Comparison of ENCODE assay signal across 22 cellular contexts in genomic region chr22:31933406-31933805, GRCh38. TPM values are rescaled to one million over a fixed set of nuclear protein-coding genes. Genes with fewer than 3 reads are reported as not detected.
DNase-seq lines count a peak whose midpoint lies in the region; ATAC-seq, FAIRE-seq and TF ChIP-seq lines count a peak whose summit lies in the region.
"Had no signal": no experiment of that assay in that cellular context is flagged by ENCODE, and none has a peak within 500 bp of the region (broad histone marks: within the 10 kb centered on the region; RNA-seq: fewer than 3 reads in every experiment).

No MANE protein-coding gene starts in this region.

- H3K9me3 ChIP-seq in HepG2 (ENCODE audit: low read length) (no peaks in the 10 kb centered on the region), spleen (no peaks in the 10 kb centered on the region)
- H3K9me3 ChIP-seq: A549, Caco-2 had no signal

- BruUV-seq in HepG2 (replicated peaks; lab: Mats Ljungman, UMichigan), result no TSS peak

- 88% methylated on average over 4 of the region's 6 CpGs for WGBS in HepG2 (ENCODE audit: low lambda C conversion rate)
- WGBS in spleen, 5 donors, result 92 to 96% (median 96%) methylated on average over 6 of the region's 6 CpGs

- no peak overlapping the region for H3K9ac ChIP-seq in HepG2 (ENCODE audit: insufficient read depth, low read depth, low read length)

- H3K36me3 Mint-ChIP-seq in chondrocyte (ENCODE audit: low read depth) (no peaks in the 10 kb centered on the region), glutamatergic neuron (ENCODE audit: unreplicated experiment) (no peaks in the 10 kb centered on the region)

- H3K27ac ChIP-seq in HepG2 (ENCODE audit: extremely low read length, insufficient read depth, low read length) (no peak overlapping the region), spleen (no peak overlapping the region)
- H3K27ac ChIP-seq: 22Rv1, A549, C4-2B had no signal

- H3K4me1 Mint-ChIP-seq in chondrocyte (ENCODE audit: low read depth), result no peaks in the 10 kb centered on the region
- H3K4me1 Mint-ChIP-seq in glutamatergic neuron (ENCODE audit: low read depth, unreplicated experiment), result peaks cover 9% of the 10 kb centered on the region
- H3K4me1 Mint-ChIP-seq: IgD-negative memory B cell had no signal

- H3K4me3 ChIP-seq in HepG2 (replicated peaks in 1 of 3; ENCODE audit: insufficient read depth in 1 of 3, low read depth in 2 of 3, low read length in 3 of 3) (no peak overlapping the region), spleen (no peak overlapping the region)
- H3K4me3 ChIP-seq: A549 had no signal

- no peaks in the 10 kb centered on the region for H3K79me2 ChIP-seq in HepG2 (ENCODE audit: insufficient read depth, low read length)

- H2AFZ ChIP-seq in HepG2 (ENCODE audit: low read length), result no peak overlapping the region

- H3K27ac Mint-ChIP-seq in chondrocyte (ENCODE audit: unreplicated experiment) (no peak overlapping the region), glutamatergic neuron (ENCODE audit: unreplicated experiment) (no peak overlapping the region)
- H3K27ac Mint-ChIP-seq: CD4-positive, alpha-beta T cell; IgD-negative memory B cell had no signal

- DNase-seq in D341Med (ENCODE audit: low spot score) (peak; percentile 17), chondrocyte (ENCODE audit: low spot score) (peak; percentile 56), HepG2 (ENCODE audit: low spot score) (no peak), spleen (peak; percentile 30), glutamatergic neuron (no peak)
- DNase-seq: AML-193; Caco-2; CD4-positive, alpha-beta T cell; DMS153; DMS79; GDM1; HCEC 1CT; KG1 had no signal

- peaks cover 1% of the 10 kb centered on the region for H3K27me3 Mint-ChIP-seq in chondrocyte (ENCODE audit: low read depth)
- peaks cover 2% of the 10 kb centered on the region for H3K27me3 Mint-ChIP-seq in glutamatergic neuron (ENCODE audit: unreplicated experiment)
- H3K27me3 Mint-ChIP-seq: CD4-positive, alpha-beta T cell had no signal

- in situ Hi-C loops in HepG2 (cut with HindIII; ENCODE audit: extremely low pct_ligation_motif_present, low pct_unique_long_range_greater_than_20kb), result no loop called here

- H3K36me3 ChIP-seq in HepG2 (replicated peaks in 1 of 2; ENCODE audit: control insufficient read depth in 1 of 2, insufficient read depth in 2 of 2, low read length in 2 of 2) (no peaks in the 10 kb centered on the region), spleen (no peaks in the 10 kb centered on the region)

- intact Hi-C loops in HepG2 (cut with micrococcal nuclease; ENCODE audit: unreplicated experiment) (no loop called here), spleen (cut with DNase I; ENCODE audit: low total_unique reads) (no loop called here)

- H3K4me1 ChIP-seq in HepG2 (ENCODE audit: insufficient read depth, low read length) (peaks cover 39% of the 10 kb centered on the region), spleen (peaks cover 0 to 14% (median 2%) of the 10 kb centered on the region in 6 donors)
- H3K4me1 ChIP-seq: A549, Caco-2 had no signal

- H3K4me3 Mint-ChIP-seq in chondrocyte (ENCODE audit: unreplicated experiment) (no peak overlapping the region), glutamatergic neuron (ENCODE audit: unreplicated experiment) (no peak overlapping the region)
- H3K4me3 Mint-ChIP-seq: CD4-positive, alpha-beta T cell; IgD-negative memory B cell had no signal

- ATAC-seq in HepG2 (no peak), GM21529 (IDR thresholded peaks at IDR 0.05; ENCODE audit: unreplicated experiment) (no peak), GM19395 (IDR thresholded peaks at IDR 0.05; ENCODE audit: unreplicated experiment) (no peak)
- ATAC-seq: A549 had no signal

- TF ChIP-seq POLR2A in HepG2 (IDR thresholded peaks at IDR 0.05; ENCODE audit: insufficient read depth in 1 of 2, low read depth in 2 of 2, low read length in 2 of 2), result no peak
- no peak for TF ChIP-seq POLR2A in spleen (IDR thresholded peaks at IDR 0.05)

- TF ChIP-seq CTCF in chondrocyte (IDR thresholded peaks at IDR 0.05) (no peak), HepG2 (CRISPR knock-in tag; IDR thresholded peaks at IDR 0.05) (no peak), spleen (IDR thresholded peaks at IDR 0.05 in 8 of 11, conservative IDR thresholded peaks at IDR 0.05 in 3 of 11) (no peak), glutamatergic neuron (IDR thresholded peaks at IDR 0.05; ENCODE audit: partially characterized antibody, unreplicated experiment) (no peak)

- no peak overlapping the region for H3K4me2 ChIP-seq in HepG2 (ENCODE audit: low read depth, low read length)
- H3K4me2 ChIP-seq: A549 had no signal

- H4K20me1 ChIP-seq in HepG2 (ENCODE audit: insufficient read depth, low read length), result no peaks in the 10 kb centered on the region

- no peak for FAIRE-seq in HepG2 (lab: Jason Lieb, UNC)
- FAIRE-seq: A549, GM12892, GM18507, H54 had no signal

- TF ChIP-seq EP300 in HepG2 (IDR thresholded peaks at IDR 0.05; ENCODE audit: low read depth in 2 of 2, low read length in 2 of 2) (no peak), HepG2 (CRISPR knock-in tag; IDR thresholded peaks at IDR 0.05; ENCODE audit: borderline replicate concordance) (no peak)

- no peak for TF ChIP-seq RAD21 in HepG2 (CRISPR knock-in tag; IDR thresholded peaks at IDR 0.05)

- CTCF ChIA-PET in HepG2 (lab: Yijun Ruan, JAX; ENCODE audit: low intra/inter-chr PET ratio, low total read pairs), result no interaction called here

- H3K9me3 Mint-ChIP-seq in chondrocyte (ENCODE audit: low read depth), result no peaks in the 10 kb centered on the region
- peaks cover 2% of the 10 kb centered on the region for H3K9me3 Mint-ChIP-seq in glutamatergic neuron (ENCODE audit: unreplicated experiment)
- H3K9me3 Mint-ChIP-seq: CD4-positive, alpha-beta T cell; IgD-negative memory B cell had no signal

- POLR2A ChIA-PET in HepG2 (lab: Yijun Ruan, JAX), result interaction anchor here (1.5 to 2.1 kb wide), 2 partner anchors 12 to 16 kb away, joined by 4 read pairs; partner anchors contain the start of gene YWHAH

- H3K27me3 ChIP-seq in HepG2 (ENCODE audit: control insufficient read depth in 1 of 2, insufficient read depth in 2 of 2, low read length in 2 of 2), result peaks cover 0 to 16% of the 10 kb centered on the region in 2 experiments; a peak in 3 of 5 replicates
- H3K27me3 ChIP-seq in spleen (replicated peaks in 1 of 7), result no peaks in the 10 kb centered on the region

TF ChIP-seq in HepG2, 621 proteins besides CTCF, POLR2A, EP300 and RAD21:
- TF ChIP-seq ZNF629 (CRISPR knock-in tag; conservative IDR thresholded peaks at IDR 0.05) (peak; percentile 85), NCOA1 (CRISPR knock-in tag; IDR thresholded peaks at IDR 0.05) (no peak), ZMYM3 (CRISPR knock-in tag; IDR thresholded peaks at IDR 0.05) (0 out of 2 replicates have a peak, but pooled peaks have one; percentile 24), ZNF776 (CRISPR knock-in tag; IDR thresholded peaks at IDR 0.05) (no peak), ZNF234 (CRISPR knock-in tag; conservative IDR thresholded peaks at IDR 0.05) (no peak)
TF ChIP-seq in HepG2: peak in this region for 2.

RNA-seq across cellular contexts. Expression of gene YWHAH, which starts 10.9 kb away (rescaled TPM):
- total RNA-seq in chondrocyte (179 to 223 TPM (median 218 TPM) in 3 replicates), HepG2 (2016; rRNA removed; fragmentation: Illumina TruSeq; extraction: Trizol) (92.7 and 112 TPM in 2 replicates), spleen (100 to 1,000 TPM in 3 of 7 donors, 10 to 100 TPM in 4; 77.3 to 130 (median 95.3) TPM), glutamatergic neuron (ENCODE audit: unreplicated experiment) (250 TPM)
- 20.0 and 24.6 TPM in 2 replicates for total RNA-seq in HepG2 (2016; cell fraction: cytosol; rRNA removed; fragmentation: Illumina TruSeq; extraction: Trizol; ENCODE audit: low read depth)
- 93.8 and 101 TPM in 2 replicates for total RNA-seq in HepG2 (2016; cell fraction: insoluble cytoplasmic fraction; rRNA removed; fragmentation: Illumina TruSeq; extraction: Trizol)
- 56.3 and 62.2 TPM in 2 replicates for total RNA-seq in HepG2 (2016; cell fraction: membrane; rRNA removed; fragmentation: Illumina TruSeq; extraction: Trizol)
- total RNA-seq in HepG2 (2016; cell fraction: nucleus; rRNA removed; fragmentation: Illumina TruSeq; extraction: Trizol), result 30.2 and 35.4 TPM in 2 replicates
- polyA plus RNA-seq in HepG2 (2011; rRNA removed) (35.6 and 40.9 TPM in 2 replicates), spleen (10 to 100 TPM; 34.2 to 62.8 (median 57.1) TPM)
- polyA plus RNA-seq in HepG2 (2011; cell fraction: cytosol; rRNA removed), result 38.6 and 45.7 TPM in 2 replicates
- polyA plus RNA-seq in HepG2 (2011; cell fraction: nucleus; rRNA removed), result 17.5 and 20.3 TPM in 2 replicates
- 78.8 and 95.2 TPM in 2 replicates for polyA plus RNA-seq in HepG2 (2012)
- 19.0 and 24.6 TPM in 2 replicates for polyA plus RNA-seq in HepG2 (2016; cell fraction: cytosol; fragmentation: Illumina TruSeq; extraction: Trizol; ENCODE audit: low read depth)
- polyA plus RNA-seq in HepG2 (2016; cell fraction: insoluble cytoplasmic fraction; fragmentation: Illumina TruSeq; extraction: Trizol; ENCODE audit: low read depth), result 117 and 129 TPM in 2 replicates
- polyA plus RNA-seq in HepG2 (2016; cell fraction: membrane; fragmentation: Illumina TruSeq; extraction: Trizol; ENCODE audit: low read depth), result 43.9 and 52.9 TPM in 2 replicates
- polyA plus RNA-seq in HepG2 (2016; cell fraction: nucleus; fragmentation: Illumina TruSeq; extraction: Trizol; ENCODE audit: insufficient read depth, low read depth), result 57.2 and 66.4 TPM in 2 replicates
- 18.0 and 27.7 TPM in 2 replicates for polyA minus RNA-seq in HepG2 (2011; rRNA and poly(A)+ RNA removed; ENCODE audit: low replicate concordance)
- polyA minus RNA-seq in HepG2 (2011; cell fraction: cytosol; rRNA and poly(A)+ RNA removed), result 24.6 and 31.3 TPM in 2 replicates
- polyA minus RNA-seq in HepG2 (2011; cell fraction: nucleus; rRNA and poly(A)+ RNA removed), result 12.7 and 18.4 TPM in 2 replicates

Comparison
In these comparisons a context has a peak if more than half of its experiments do, and no peak if none do; other contexts are left out.
1. DNase-seq: peak in D341Med (single experiment), chondrocyte (single experiment) and spleen (single experiment); none in HepG2 (single experiment) and glutamatergic neuron (single experiment).